23 cellular contexts compared by ENCODE assay signal in the genomic region with DNA sequence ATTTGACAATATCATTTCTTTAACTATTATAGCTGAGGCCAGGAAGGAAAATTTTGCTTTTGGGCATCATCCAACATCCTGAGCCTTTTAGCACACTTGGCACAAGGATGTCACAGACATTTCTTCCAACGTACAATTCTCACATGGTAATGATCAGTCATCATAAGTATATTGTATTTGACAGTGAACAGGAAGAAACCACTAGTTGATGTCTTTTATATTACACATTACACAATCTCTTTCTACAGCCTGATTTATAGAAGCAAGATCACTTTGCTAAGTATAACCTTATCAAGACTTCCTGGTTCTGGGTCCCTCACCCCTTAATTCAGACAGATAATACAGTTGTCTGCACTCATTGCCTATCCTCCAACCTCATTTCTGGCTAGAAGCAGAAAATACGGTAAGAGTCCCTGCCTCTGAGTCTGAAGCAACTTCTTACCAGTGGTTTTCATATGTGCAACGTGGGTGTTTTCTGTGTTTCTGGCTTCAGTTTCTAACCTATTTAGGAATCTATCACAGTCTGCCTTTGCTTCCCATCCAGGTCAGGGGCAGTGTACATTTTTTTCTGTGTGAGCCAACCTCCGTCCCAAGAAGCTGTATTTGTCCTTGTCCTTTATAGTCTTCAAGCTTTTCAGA.
DNase-seq lines count a peak whose midpoint lies in the region; ATAC-seq and FAIRE-seq lines count a peak whose summit lies in the region.
"Had no signal": no experiment of that assay in that cellular context is flagged by ENCODE, and none has a peak within 500 bp of the region (broad histone marks: within the 10 kb centered on the region; RNA-seq: fewer than 3 reads in every experiment).

No MANE protein-coding gene starts in this region.

- H3K9me3 ChIP-seq in GM23248 (ENCODE audit: low read depth) = no peaks in the 10 kb centered on the region
- H3K9me3 ChIP-seq: ovary, right lobe of liver, upper lobe of right lung had no signal

- WGBS in GM23248 (ENCODE audit: low coverage in 1 of 2, low lambda C conversion rate in 2 of 2, missing lambda C conversion rate in 2 of 2), 2 experiments = 46 to 49% methylated on average over 4 of the region's 4 CpGs

- no peak overlapping the region for H3K9ac ChIP-seq in GM23248

- peak; percentile 49 for FAIRE-seq in colon (lab: Jason Lieb, UNC)

- H3K27me3 ChIP-seq in ACC112 (ENCODE audit: insufficient read depth, low read length) = no peaks in the 10 kb centered on the region
- H3K27me3 ChIP-seq in GM23248 (replicated peaks; ENCODE audit: insufficient read depth) = no peaks in the 10 kb centered on the region
- H3K27me3 ChIP-seq: ovary, right lobe of liver, upper lobe of right lung had no signal

- peak overlapping the region; percentile 5 for H3K4me2 ChIP-seq in GM23248 (ENCODE audit: unreplicated experiment)

- H3K36me3 ChIP-seq in ACC112 (ENCODE audit: insufficient read depth, low read length) (peaks cover 7% of the 10 kb centered on the region), GM23248 (ENCODE audit: low read depth) (peaks cover 12% of the 10 kb centered on the region; the same call in 1 of the 2 replicates)
- H3K36me3 ChIP-seq: ovary, right lobe of liver had no signal

- no peaks in the 10 kb centered on the region for H4K20me1 ChIP-seq in GM23248 (ENCODE audit: insufficient read depth)

- ATAC-seq in GM21723 (IDR thresholded peaks at IDR 0.05; ENCODE audit: unreplicated experiment) (no peak), GM21619 (IDR thresholded peaks at IDR 0.05; ENCODE audit: unreplicated experiment) (no peak)
- ATAC-seq: natural killer cell, upper lobe of right lung had no signal

- H3K9me2 ChIP-seq in GM23248 (ENCODE audit: insufficient read depth) = no peaks in the 10 kb centered on the region

- H3K27ac ChIP-seq in ACC112 (ENCODE audit: low read depth, low read length) (peak overlapping the region; percentile 18), GM23248 (no peak overlapping the region)
- H3K27ac ChIP-seq: epithelial cell of prostate, ovary, right lobe of liver, upper lobe of right lung had no signal

- no peak for DNase-seq in GM23248
- DNase-seq in lung microvascular endothelial cell (ENCODE audit: low read depth in 2 of 2) = peak; percentile 76 to 85
- no peak for DNase-seq in CD1c-positive myeloid dendritic cell (ENCODE audit: extremely low spot score)
- no peak for DNase-seq in pons (ENCODE audit: low spot score)
- DNase-seq: activated CD4-positive, alpha-beta T cell treated with anti-CD3 and anti-CD28 coated beads for 1 hour; activated naive CD4-positive, alpha-beta T cell; activated T-cell treated with anti-CD3 and anti-CD28 coated beads, Interleukin-2, amount 50 U/mL, for 1 hour; amygdala; CD4-positive, CD25-positive, alpha-beta regulatory T cell; DMS 273 treated with DMSO at 0.1 percent for 48 hours; KG1; natural killer cell; NCI-H1436 treated with DMSO at 0.1 percent for 48 hours; NCI-H524 treated with DMSO at 0.1 percent for 48 hours; ovary; right lobe of liver; SW 1271; upper lobe of right lung had no signal

- H2AFZ ChIP-seq in ACC112 (ENCODE audit: low read length, unreplicated experiment) (no peak overlapping the region), GM23248 (no peak overlapping the region)

- peaks cover 32% of the 10 kb centered on the region for H3K4me1 ChIP-seq in ACC112 (ENCODE audit: control insufficient read depth, insufficient read depth, low read length, unreplicated experiment)
- peaks cover 24% of the 10 kb centered on the region for H3K4me1 ChIP-seq in GM23248 (ENCODE audit: insufficient read depth)
- H3K4me1 ChIP-seq: right lobe of liver, upper lobe of right lung had no signal

- H3F3A ChIP-seq in GM23248 (ENCODE audit: insufficient read depth) = 0 out of 2 replicates have a peak, but pooled peaks cover 10% of the 10 kb centered on the region

- no peak overlapping the region for H3K4me3 ChIP-seq in ACC112 (ENCODE audit: low read depth, low read length)
- no peak overlapping the region for H3K4me3 ChIP-seq in GM23248
- H3K4me3 ChIP-seq: ovary, right lobe of liver, upper lobe of right lung had no signal

- in situ Hi-C loops in GM23248 (cut with MboI) = no loop called here

- H3K79me2 ChIP-seq in ACC112 (ENCODE audit: control insufficient read depth, insufficient read depth, low read length, unreplicated experiment) = no peaks in the 10 kb centered on the region
- H3K79me2 ChIP-seq in GM23248 (ENCODE audit: insufficient read depth) = no peaks in the 10 kb centered on the region

Comparison
In these comparisons a context has a peak if more than half of its experiments do, and no peak if none do; other contexts are left out.
1. DNase-seq: peak in lung microvascular endothelial cell (2 of 2); none in GM23248 (single experiment), CD1c-positive myeloid dendritic cell (single experiment) and pons (single experiment).